ENCODE assay signal across 9 cellular contexts in genomic region chr13:99228737-99229691, GRCh38. TPM values are rescaled to one million over a fixed set of nuclear protein-coding genes. Genes with fewer than 3 reads are reported as not detected.
DNase-seq lines count a peak whose midpoint lies in the region; ATAC-seq and TF ChIP-seq lines count a peak whose summit lies in the region.
"Had no signal": no experiment of that assay in that cellular context is flagged by ENCODE, and none has a peak within 500 bp of the region (broad histone marks: within the 10 kb centered on the region; RNA-seq: fewer than 3 reads in every experiment).

No MANE protein-coding gene starts in this region.

- 57% methylated on average over 13 of the region's 13 CpGs for WGBS in right cardiac atrium

- H3K36me3 Mint-ChIP-seq in CD4-positive, alpha-beta T cell (ENCODE audit: low read depth) = peaks cover 40% of the 10 kb centered on the region

- no peaks in the 10 kb centered on the region for H3K9me3 ChIP-seq in CD4-positive, alpha-beta T cell (ENCODE audit: control insufficient read depth, low read length)
- no peaks in the 10 kb centered on the region for H3K9me3 ChIP-seq in SU-DHL-6 (ENCODE audit: insufficient read depth, low read length)
- no peaks in the 10 kb centered on the region for H3K9me3 ChIP-seq in right cardiac atrium (ENCODE audit: control insufficient read depth, low read length)

- H3K4me3 ChIP-seq in SU-DHL-6 (ENCODE audit: insufficient read depth, low read length, poor library complexity, severe bottlenecking) (peak overlapping the region; percentile 31), right cardiac atrium (ENCODE audit: low read length) (no peak overlapping the region)

- H3K4me1 ChIP-seq in right cardiac atrium (ENCODE audit: control insufficient read depth, insufficient read depth, low read length) = peaks cover 6% of the 10 kb centered on the region

- H3K27ac ChIP-seq in CD4-positive, alpha-beta T cell (ENCODE audit: low read depth, low read length) = peak overlapping the region; percentile 45
- H3K27ac ChIP-seq in SU-DHL-6 (ENCODE audit: low read depth, low read length) (peak overlapping the region; percentile 89), right cardiac atrium (ENCODE audit: low read length) (peak overlapping the region; percentile 77)

- TF ChIP-seq CTCF in CD4-positive, alpha-beta T cell (IDR thresholded peaks at IDR 0.05) = no peak
- no peak for TF ChIP-seq CTCF in SU-DHL-6 (IDR thresholded peaks at IDR 0.05; ENCODE audit: insufficient read depth, low read length, poor library complexity, severe bottlenecking)

- H3K9me2 ChIP-seq in SU-DHL-6 (replicated peaks; ENCODE audit: insufficient read depth, low read length) = no peaks in the 10 kb centered on the region

- peaks cover 10% of the 10 kb centered on the region for H3F3A ChIP-seq in SU-DHL-6 (ENCODE audit: insufficient read depth)

- peak; percentile 30 for ATAC-seq in CD4-positive, alpha-beta T cell (ENCODE audit: poor library complexity)
- ATAC-seq in GM19372 (IDR thresholded peaks at IDR 0.05; ENCODE audit: low read depth, unreplicated experiment) (peak; percentile 87), HG03280 (IDR thresholded peaks at IDR 0.05; ENCODE audit: unreplicated experiment) (peak; percentile 85), right cardiac atrium (peak in 1 of 2 donors; percentile 20)

- H3K79me2 ChIP-seq in SU-DHL-6 (ENCODE audit: insufficient read depth, low read length) = peaks cover 68% of the 10 kb centered on the region

- H2AFZ ChIP-seq in SU-DHL-6 (ENCODE audit: low read depth, low read length, severe bottlenecking) = no peak overlapping the region

- peak overlapping the region; percentile 75 for H3K27ac Mint-ChIP-seq in CD4-positive, alpha-beta T cell

- CTCF ChIA-PET in CD4-positive, alpha-beta T cell (lab: Charles Lee) = interaction anchor here (0.5 to 1.3 kb wide), 3 partner anchors 31 to 53 kb away, joined by 3 read pairs; no protein-coding TSS in a partner anchor

- no peaks in the 10 kb centered on the region for H3K36me3 ChIP-seq in SU-DHL-6 (ENCODE audit: low read length)

- peak overlapping the region; percentile 69 for H3K4me2 ChIP-seq in SU-DHL-6 (ENCODE audit: low read depth, low read length, poor library complexity, severe bottlenecking)

- peak overlapping the region; percentile 51 for H3K9ac ChIP-seq in SU-DHL-6 (ENCODE audit: low read length)

- intact Hi-C loops in CD4-positive, alpha-beta T cell (cut with DNase I, micrococcal nuclease) = loop anchor here in 1 of 2 experiments (1.0 kb wide), 1 partner anchor 9 kb away; no protein-coding TSS in a partner anchor
- intact Hi-C loops in right cardiac atrium (cut with DNase I) = no loop called here

- H3K27me3 Mint-ChIP-seq in CD4-positive, alpha-beta T cell = no peaks in the 10 kb centered on the region

- H3K4me3 Mint-ChIP-seq in CD4-positive, alpha-beta T cell = peak overlapping the region; percentile 69

- no peaks in the 10 kb centered on the region for H3K27me3 ChIP-seq in CD4-positive, alpha-beta T cell (ENCODE audit: control insufficient read depth, insufficient read depth, low read length)
- no peaks in the 10 kb centered on the region for H3K27me3 ChIP-seq in SU-DHL-6 (ENCODE audit: low read length)
- H3K27me3 ChIP-seq in right cardiac atrium (ENCODE audit: control insufficient read depth, insufficient read depth) = no peaks in the 10 kb centered on the region

- no peak for DNase-seq in CD4-positive, alpha-beta T cell
- DNase-seq in right cardiac atrium = no peak
- DNase-seq in effector CD4-positive, alpha-beta T cell = no peak
- DNase-seq in NCI-H187 (lab: John Stamatoyannopoulos, UW) = no peak
- DNase-seq in DMS53 treated with DMSO at 0.1 percent for 48 hours (lab: John Stamatoyannopoulos, UW; ENCODE audit: unreplicated experiment) = no peak

- H3K4me1 Mint-ChIP-seq in CD4-positive, alpha-beta T cell (ENCODE audit: low read depth) = peaks cover 83% of the 10 kb centered on the region

- POLR2A ChIA-PET in CD4-positive, alpha-beta T cell (lab: Charles Lee) = interaction anchor here (0.7 to 3.2 kb wide), 3 partner anchors 10 to 237 kb away, joined by 3 to 24 read pairs (median 9); partner anchors contain the start of gene UBAC2

- no peaks in the 10 kb centered on the region for H3K9me3 Mint-ChIP-seq in CD4-positive, alpha-beta T cell

- peaks cover 10% of the 10 kb centered on the region for H4K20me1 ChIP-seq in SU-DHL-6 (ENCODE audit: low read depth, low read length)

RNA-seq across cellular contexts. Expression of gene UBAC2, which starts 28.4 kb away (rescaled TPM):
- total RNA-seq in CD4-positive, alpha-beta T cell = 10 to 100 TPM; 59.8 to 67.4 TPM
- 10 to 100 TPM; 41.7 to 52.2 (median 48.3) TPM for total RNA-seq in right cardiac atrium
- 47.5 TPM for polyA plus RNA-seq in right cardiac atrium

RNA-seq across cellular contexts. Expression of gene GPR18, which starts 29.2 kb away (rescaled TPM):
- 10 to 100 TPM; 42.9 to 45.1 TPM for total RNA-seq in CD4-positive, alpha-beta T cell
- under 1 TPM in 2 of 4 donors, not detected in 2; 0.21 to 0.37 TPM for total RNA-seq in right cardiac atrium
- not detected for polyA plus RNA-seq in right cardiac atrium
- polyA plus RNA-seq: neural cell had no signal

Comparison
In these comparisons a context has a peak if more than half of its experiments do, and no peak if none do; other contexts are left out.
1. RNA of gene GPR18, which starts 29.2 kb away (total RNA-seq): 42.9 to 45.1 TPM in CD4-positive, alpha-beta T cell; 0.21 to 0.37 TPM in right cardiac atrium; every median in the first group is over 10 times any median in the second.
2. Peak in every context shown above with its lines, with median percentiles within 50 percentile points of each other: H3K27ac ChIP-seq.